ENCODE assay signal across 27 cellular contexts in genomic region chr5:154836225-154836624, GRCh38. TPM values are rescaled to one million over a fixed set of nuclear protein-coding genes. Genes with fewer than 3 reads are reported as not detected.
DNase-seq lines count a peak whose midpoint lies in the region; ATAC-seq and TF ChIP-seq lines count a peak whose summit lies in the region.
"Had no signal": no experiment of that assay in that cellular context is flagged by ENCODE, and none has a peak within 500 bp of the region (broad histone marks: within the 10 kb centered on the region; RNA-seq: fewer than 3 reads in every experiment).

No MANE protein-coding gene starts in this region.

- H3K4me1 Mint-ChIP-seq in MCF 10A (ENCODE audit: insufficient read depth, unreplicated experiment), result peaks cover 17% of the 10 kb centered on the region
- peaks cover 8% of the 10 kb centered on the region for H3K4me1 Mint-ChIP-seq in T-helper 2 cell treated with Interferon-gamma antibody and Interleukin-4, amounts not matched to agents 5 μg/mL and 100 μg/mL, for 36 hours (ENCODE audit: low read depth)

- H3K4me1 ChIP-seq in mammary epithelial cell (ENCODE audit: insufficient read depth, low read length) (peaks cover 18% of the 10 kb centered on the region), parathyroid adenoma (peaks cover 38% of the 10 kb centered on the region), transverse colon (peaks cover 0 to 49% (median 23%) of the 10 kb centered on the region in 4 donors), SK-N-SH (ENCODE audit: control insufficient read depth in 1 of 2, insufficient read depth in 2 of 2, low read depth in 1 of 2, low read length in 1 of 2) (peaks cover 9 to 14% of the 10 kb centered on the region in 2 experiments)

- CTCF ChIA-PET in MCF 10A (lab: Yijun Ruan, JAX) (interaction anchor here (0.5 to 2.9 kb wide), 7 partner anchors 9 to 316 kb away, joined by 3 to 21 read pairs (median 4); no protein-coding TSS in a partner anchor), mammary epithelial cell (lab: Charles Lee; ENCODE audit: low non-redundant PET) (no interaction called here), SK-N-SH (lab: Yijun Ruan, JAX) (interaction anchor here (0.9 kb wide), 1 partner anchor 21 kb away, joined by 3 read pairs; no protein-coding TSS in a partner anchor)

- peak overlapping the region; percentile 52 for H3K27ac Mint-ChIP-seq in MCF 10A (ENCODE audit: low read depth, unreplicated experiment)
- no peak overlapping the region for H3K27ac Mint-ChIP-seq in T-helper 2 cell treated with Interferon-gamma antibody and Interleukin-4, amounts not matched to agents 5 μg/mL and 100 μg/mL, for 36 hours
- H3K27ac Mint-ChIP-seq: activated B cell treated with CpG ODN at 0.5 μM for 24 hours; activated naive CD4-positive, alpha-beta T cell treated with anti-CD3 and anti-CD28 coated beads, Interleukin-2, amount 50 U/mL, for 72 hours; GM23338; mesothelial cell of epicardium; stimulated activated naive B cell treated with anti-CD40 and anti-IgM and Interleukin-4, amounts not matched to agents 10 μg/mL and 1 μg/mL and 100 μg/mL, for 72 hours; type B pancreatic cell had no signal

- no peaks in the 10 kb centered on the region for H4K20me1 ChIP-seq in mammary epithelial cell (ENCODE audit: insufficient read depth, low read length)
- H4K20me1 ChIP-seq in SK-N-SH (ENCODE audit: insufficient read depth), result no peaks in the 10 kb centered on the region

- DNase-seq in MCF 10A (ENCODE audit: unreplicated experiment) (no peak), mammary epithelial cell (no peak), coronary artery (ENCODE audit: low spot score) (no peak), transverse colon (no peak), SK-N-SH (no peak)
- no peak for DNase-seq in T-helper 2 cell treated with Interferon-gamma antibody and Interleukin-4, amounts not matched to agents 5 μg/mL and 100 μg/mL, for 36 hours (ENCODE audit: low spot score)
- DNase-seq: activated B cell treated with CpG ODN at 0.5 μM for 24 hours; COR-L47; DND-41; KG1; left cardiac atrium; naive thymus-derived CD8-positive, alpha-beta T cell; NCI-H1436; NCI-H2171; NCI-H524 treated with DMSO at 0.1 percent for 48 hours; occipital lobe; retina; RPMI8226; stimulated activated CD4-positive, alpha-beta T cell treated with anti-CD3 and anti-CD28 coated beads, Interleukin-4, amount 100 ng/mL, for 24 hours; stimulated activated naive B cell treated with anti-CD40 and anti-IgM and Interleukin-4, amounts not matched to agents 10 μg/mL and 1 μg/mL and 100 μg/mL, for 72 hours had no signal

- H3K36me3 ChIP-seq in mammary epithelial cell (ENCODE audit: insufficient read depth, low read length) (peaks cover 2% of the 10 kb centered on the region), parathyroid adenoma (ENCODE audit: control insufficient read depth, insufficient read depth, low read length) (no peaks in the 10 kb centered on the region), transverse colon (peaks cover 0 to 4% (median 0%) of the 10 kb centered on the region in 4 donors), SK-N-SH (replicated peaks in 1 of 2; ENCODE audit: control insufficient read depth in 1 of 2, insufficient read depth in 2 of 2, low read length in 1 of 2) (peaks cover 0 to 5% of the 10 kb centered on the region in 2 experiments)

- no peaks in the 10 kb centered on the region for H3K27me3 Mint-ChIP-seq in MCF 10A (ENCODE audit: insufficient read depth, unreplicated experiment)
- no peaks in the 10 kb centered on the region for H3K27me3 Mint-ChIP-seq in T-helper 2 cell treated with Interferon-gamma antibody and Interleukin-4, amounts not matched to agents 5 μg/mL and 100 μg/mL, for 36 hours (ENCODE audit: low read depth)
- H3K27me3 Mint-ChIP-seq: activated B cell treated with CpG ODN at 0.5 μM for 24 hours; naive thymus-derived CD8-positive, alpha-beta T cell; stimulated activated naive B cell treated with anti-CD40 and anti-IgM and Interleukin-4, amounts not matched to agents 10 μg/mL and 1 μg/mL and 100 μg/mL, for 72 hours; type B pancreatic cell had no signal

- H3K9me3 ChIP-seq in mammary epithelial cell (replicated peaks; ENCODE audit: insufficient read depth, low read length) (no peaks in the 10 kb centered on the region), parathyroid adenoma (ENCODE audit: control insufficient read depth, low read length) (no peaks in the 10 kb centered on the region), transverse colon (no peaks in the 10 kb centered on the region), SK-N-SH (no peaks in the 10 kb centered on the region)

- dilution Hi-C loops in mammary epithelial cell (cut with HindIII; ENCODE audit: low sequenced_read_pairs), result no loop called here

- no peak overlapping the region for H3K27ac ChIP-seq in mammary epithelial cell (ENCODE audit: insufficient read depth, low read depth, low read length)
- H3K27ac ChIP-seq in coronary artery, result peak overlapping the region; percentile 80 to 89
- H3K27ac ChIP-seq in parathyroid adenoma, result peak overlapping the region; percentile 80
- peak overlapping the region; percentile 74 to 78 (median 74) for H3K27ac ChIP-seq in transverse colon
- H3K27ac ChIP-seq in SK-N-SH (ENCODE audit: low read depth in 2 of 2, low read length in 1 of 2), result peak overlapping the region in 1 of 2 experiments; percentile 64; a peak in 2 of 4 replicates

- H3K9me3 Mint-ChIP-seq in MCF 10A (ENCODE audit: unreplicated experiment), result no peaks in the 10 kb centered on the region
- H3K9me3 Mint-ChIP-seq in T-helper 2 cell treated with Interferon-gamma antibody and Interleukin-4, amounts not matched to agents 5 μg/mL and 100 μg/mL, for 36 hours, result no peaks in the 10 kb centered on the region
- H3K9me3 Mint-ChIP-seq: activated B cell treated with CpG ODN at 0.5 μM for 24 hours; activated naive CD4-positive, alpha-beta T cell treated with anti-CD3 and anti-CD28 coated beads, Interleukin-2, amount 50 U/mL, for 72 hours; GM23338; mesothelial cell of epicardium; naive thymus-derived CD8-positive, alpha-beta T cell; stimulated activated naive B cell treated with anti-CD40 and anti-IgM and Interleukin-4, amounts not matched to agents 10 μg/mL and 1 μg/mL and 100 μg/mL, for 72 hours; type B pancreatic cell had no signal

- intact Hi-C loops in MCF 10A (cut with micrococcal nuclease) (no loop called here), mammary epithelial cell (cut with micrococcal nuclease) (no loop called here), transverse colon (cut with DNase I; ENCODE audit: low total_unique reads) (no loop called here)

- BruUV-seq in MCF 10A (replicated peaks; lab: Mats Ljungman, UMichigan) (no TSS peak), mammary epithelial cell (replicated peaks; lab: Mats Ljungman, UMichigan) (no TSS peak)

- H3K4me3 Mint-ChIP-seq in MCF 10A (ENCODE audit: unreplicated experiment), result no peak overlapping the region
- H3K4me3 Mint-ChIP-seq in T-helper 2 cell treated with Interferon-gamma antibody and Interleukin-4, amounts not matched to agents 5 μg/mL and 100 μg/mL, for 36 hours, result no peak overlapping the region
- H3K4me3 Mint-ChIP-seq: activated B cell treated with CpG ODN at 0.5 μM for 24 hours; GM23338; mesothelial cell of epicardium; naive thymus-derived CD8-positive, alpha-beta T cell; stimulated activated naive B cell treated with anti-CD40 and anti-IgM and Interleukin-4, amounts not matched to agents 10 μg/mL and 1 μg/mL and 100 μg/mL, for 72 hours; type B pancreatic cell had no signal

- POLR2A ChIA-PET in MCF 10A (lab: Yijun Ruan, JAX), result interaction anchor here (0.6 to 3.8 kb wide), 6 partner anchors 8 to 677 kb away, joined by 3 to 37 read pairs (median 4); partner anchors contain the start of genes CNOT8 and FAXDC2
- POLR2A ChIA-PET in SK-N-SH (lab: Yijun Ruan, JAX), result interaction anchor here (3.0 kb wide), 1 partner anchor 22 kb away, joined by 16 read pairs; the partner anchor contains the start of gene CNOT8

- H3K4me3 ChIP-seq in mammary epithelial cell (replicated peaks in 1 of 3; ENCODE audit: insufficient read depth in 1 of 3, low read depth in 2 of 3, low read length in 3 of 3) (no peak overlapping the region), coronary artery (no peak overlapping the region), parathyroid adenoma (ENCODE audit: low read depth, low read length) (no peak overlapping the region), transverse colon (no peak overlapping the region), SK-N-SH (ENCODE audit: low read depth in 2 of 2, low read length in 1 of 2) (no peak overlapping the region)
- H3K4me3 ChIP-seq: GM23338 had no signal

- TF ChIP-seq POLR2A in transverse colon (IDR thresholded peaks at IDR 0.05), result no peak

- no peak for TF ChIP-seq CTCF in MCF 10A (IDR thresholded peaks at IDR 0.05; ENCODE audit: unreplicated experiment)
- no peak for TF ChIP-seq CTCF in mammary epithelial cell (conservative IDR thresholded peaks at IDR 0.05 in 1 of 2, IDR thresholded peaks at IDR 0.05 in 1 of 2; ENCODE audit: extremely low read depth in 1 of 2, insufficient read depth in 1 of 2, low read depth in 1 of 2, low read length in 2 of 2)
- TF ChIP-seq CTCF in coronary artery (IDR thresholded peaks at IDR 0.05), result no peak
- TF ChIP-seq CTCF in parathyroid adenoma (IDR thresholded peaks at IDR 0.05), result no peak
- no peak for TF ChIP-seq CTCF in transverse colon (IDR thresholded peaks at IDR 0.05)
- TF ChIP-seq CTCF in SK-N-SH (IDR thresholded peaks at IDR 0.05), result no peak

- TF ChIP-seq RAD21 in SK-N-SH (IDR thresholded peaks at IDR 0.05; ENCODE audit: low read length), result no peak

- H3K27me3 ChIP-seq in mammary epithelial cell (ENCODE audit: insufficient read depth, low read length) (no peaks in the 10 kb centered on the region), parathyroid adenoma (ENCODE audit: control insufficient read depth, insufficient read depth, low read length) (no peaks in the 10 kb centered on the region), transverse colon (no peaks in the 10 kb centered on the region), SK-N-SH (ENCODE audit: insufficient read depth) (no peaks in the 10 kb centered on the region)
- H3K27me3 ChIP-seq: dorsolateral prefrontal cortex had no signal

- WGBS in mammary epithelial cell (ENCODE audit: low coverage, missing lambda C conversion rate), result 89% methylated on average over 6 of the region's 6 CpGs
- 86% methylated on average over 6 of the region's 6 CpGs; no CpG with 5 or more reads in 1 of the 2 donors for WGBS in transverse colon (ENCODE audit: low coverage in 1 of 2), 2 donors
- 93% methylated on average over 5 of the region's 6 CpGs for WGBS in SK-N-SH (ENCODE audit: low lambda C conversion rate)

- H3K79me2 ChIP-seq in mammary epithelial cell (ENCODE audit: insufficient read depth, low read length), result no peaks in the 10 kb centered on the region
- H3K79me2 ChIP-seq in parathyroid adenoma, result peaks cover 36% of the 10 kb centered on the region
- H3K79me2 ChIP-seq in SK-N-SH (ENCODE audit: insufficient read depth), result no peaks in the 10 kb centered on the region

- ATAC-seq in HG02759 (IDR thresholded peaks at IDR 0.05; ENCODE audit: unreplicated experiment), result no peak
- ATAC-seq: activated naive CD4-positive, alpha-beta T cell treated with anti-CD3 and anti-CD28 coated beads, Interleukin-2, amount 50 U/mL, for 72 hours; naive thymus-derived CD8-positive, alpha-beta T cell; stimulated activated naive B cell treated with anti-CD40 and anti-IgM and Interleukin-4, amounts not matched to agents 10 μg/mL and 1 μg/mL and 100 μg/mL, for 72 hours had no signal

- in situ Hi-C loops in mammary epithelial cell (cut with MboI; ENCODE audit: low sequenced_read_pairs in 2 of 2) (no loop called here), transverse colon (cut with MboI; ENCODE audit: low pct_ligation_motif_present in 1 of 4, low pct_unique_long_range_greater_than_20kb in 1 of 4, low sequenced_read_pairs in 3 of 4) (no loop called here)

- TF ChIP-seq EP300 in transverse colon (IDR thresholded peaks at IDR 0.05; ENCODE audit: low read depth) (no peak), SK-N-SH (IDR thresholded peaks at IDR 0.05; ENCODE audit: borderline replicate concordance in 1 of 2, low read depth in 1 of 2, low read length in 1 of 2) (no peak)

- H3F3A ChIP-seq in SK-N-SH (replicated peaks; ENCODE audit: insufficient read depth), result peaks cover 9% of the 10 kb centered on the region

- H3K36me3 Mint-ChIP-seq in MCF 10A (ENCODE audit: insufficient read depth, unreplicated experiment), result peaks cover 67% of the 10 kb centered on the region
- H3K36me3 Mint-ChIP-seq in T-helper 2 cell treated with Interferon-gamma antibody and Interleukin-4, amounts not matched to agents 5 μg/mL and 100 μg/mL, for 36 hours (ENCODE audit: low read depth), result peaks cover 3% of the 10 kb centered on the region
- H3K36me3 Mint-ChIP-seq: activated naive CD4-positive, alpha-beta T cell treated with anti-CD3 and anti-CD28 coated beads, Interleukin-2, amount 50 U/mL, for 72 hours had no signal

- H3K4me2 ChIP-seq in mammary epithelial cell (ENCODE audit: insufficient read depth, low read depth, low read length) (no peak overlapping the region), parathyroid adenoma (ENCODE audit: low read length) (no peak overlapping the region), SK-N-SH (no peak overlapping the region)
- H3K4me2 ChIP-seq: GM23338 had no signal

- H3K9me2 ChIP-seq in SK-N-SH, result no peaks in the 10 kb centered on the region

- H2AFZ ChIP-seq in mammary epithelial cell (ENCODE audit: low read depth, low read length) (no peak overlapping the region), parathyroid adenoma (no peak overlapping the region), SK-N-SH (ENCODE audit: low read depth) (no peak overlapping the region)
- H2AFZ ChIP-seq: GM23338 had no signal

- H3K9ac ChIP-seq in mammary epithelial cell (ENCODE audit: insufficient read depth, low read length), result no peak overlapping the region
- no peak overlapping the region for H3K9ac ChIP-seq in parathyroid adenoma
- no peak overlapping the region for H3K9ac ChIP-seq in SK-N-SH

RNA-seq across cellular contexts. Expression of gene FAXDC2, which starts 14.2 kb away (rescaled TPM):
- total RNA-seq in MCF 10A (2022) (0.79 and 2.1 TPM in 2 replicates), mammary epithelial cell (1 to 10 TPM in 1 of 2 donors, under 1 TPM in 1; 0.64 to 2.5 TPM), transverse colon (10 to 100 TPM; 10.3 to 54.8 (median 27.4) TPM)
- polyA plus RNA-seq in mammary epithelial cell (1.4 TPM), SK-N-SH (2012; rRNA removed) (6.0 and 8.4 TPM in 2 replicates)
- polyA minus RNA-seq in mammary epithelial cell, result not detected
- 4.1 and 5.2 TPM in 2 replicates for polyA plus RNA-seq in SK-N-SH (2012; cell fraction: cytosol; rRNA removed)
- 5.5 and 9.9 TPM in 2 replicates for polyA plus RNA-seq in SK-N-SH (2012; cell fraction: nucleus; rRNA removed)
- total RNA-seq: activated B cell treated with CpG ODN at 0.5 μM for 24 hours had no signal

RNA-seq across cellular contexts. Expression of gene CNOT8, which starts 22.2 kb away (rescaled TPM):
- 52.3 and 60.5 TPM in 2 replicates for total RNA-seq in MCF 10A (2022)
- total RNA-seq in mammary epithelial cell, result 10 to 100 TPM; 32.3 to 39.0 TPM
- polyA plus RNA-seq in mammary epithelial cell, result 35.6 TPM
- polyA minus RNA-seq in mammary epithelial cell, result 28.7 TPM
- total RNA-seq in transverse colon, result 10 to 100 TPM; 64.3 to 97.3 (median 78.9) TPM
- polyA plus RNA-seq in SK-N-SH (2012; rRNA removed), result 45.3 and 51.5 TPM in 2 replicates
- 48.2 and 52.3 TPM in 2 replicates for polyA plus RNA-seq in SK-N-SH (2012; cell fraction: cytosol; rRNA removed)
- 36.9 and 44.6 TPM in 2 replicates for polyA plus RNA-seq in SK-N-SH (2012; cell fraction: nucleus; rRNA removed)
